ENCODE assay signal across 28 cellular contexts in the genomic region with DNA sequence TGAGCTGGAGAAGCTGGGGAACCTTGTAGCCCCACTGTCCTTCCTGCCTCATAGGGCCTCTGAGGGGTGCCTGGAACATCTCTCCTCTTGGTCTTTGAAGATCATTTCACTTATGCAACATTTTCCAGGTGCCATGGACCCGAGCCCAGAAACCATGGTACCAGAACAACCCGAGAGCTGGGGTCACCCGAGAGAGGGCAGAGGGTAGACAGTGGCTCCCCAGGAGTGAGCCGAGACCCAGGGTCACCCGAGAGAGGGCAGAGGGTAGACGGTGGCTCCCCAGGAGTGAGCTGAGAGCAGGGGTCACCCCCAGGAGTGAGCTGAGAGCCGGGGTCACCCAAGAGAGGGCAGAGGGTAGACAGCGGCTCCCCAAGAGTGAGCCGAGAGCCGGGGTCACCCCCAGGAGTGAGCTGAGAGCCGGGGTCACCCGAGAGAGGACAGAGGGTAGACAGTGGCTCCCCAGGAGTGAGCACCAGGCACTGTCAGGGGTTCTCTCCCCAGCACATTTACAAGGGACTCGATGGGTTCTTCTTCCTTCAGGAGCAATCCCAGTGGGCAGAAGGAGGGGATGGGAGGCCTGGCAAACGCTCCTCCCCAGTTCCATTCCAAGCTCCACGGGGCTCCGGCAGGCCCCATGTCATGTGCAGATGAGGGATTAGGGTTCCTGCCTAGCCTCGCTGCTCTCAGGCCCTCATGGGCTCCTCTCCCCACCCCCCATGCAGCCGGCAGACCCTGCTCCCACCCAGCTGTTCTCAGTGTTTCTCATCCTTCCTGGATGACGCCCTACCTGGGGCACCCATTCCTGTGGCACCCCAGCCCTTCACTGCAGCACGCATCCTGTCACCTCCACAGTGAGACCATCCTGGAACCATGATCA.
DNase-seq lines count a peak whose midpoint lies in the region; ATAC-seq and TF ChIP-seq lines count a peak whose summit lies in the region.
"Had no signal": no experiment of that assay in that cellular context is flagged by ENCODE, and none has a peak within 500 bp of the region (broad histone marks: within the 10 kb centered on the region; RNA-seq: fewer than 3 reads in every experiment).

No MANE protein-coding gene starts in this region.

- peaks cover 12% of the 10 kb centered on the region for H3K36me3 Mint-ChIP-seq in activated naive CD8-positive, alpha-beta T cell
- no peaks in the 10 kb centered on the region for H3K36me3 Mint-ChIP-seq in activated naive CD8-positive, alpha-beta T cell treated with anti-CD3 and anti-CD28 coated beads, Interleukin-2, amount 50 U/mL, for 24 hours (ENCODE audit: low read depth)
- no peaks in the 10 kb centered on the region for H3K36me3 Mint-ChIP-seq in WTC11

- H3K27ac Mint-ChIP-seq in activated naive CD8-positive, alpha-beta T cell: peak overlapping the region; percentile 3
- H3K27ac Mint-ChIP-seq in activated naive CD8-positive, alpha-beta T cell treated with anti-CD3 and anti-CD28 coated beads, Interleukin-2, amount 50 U/mL, for 24 hours: no peak overlapping the region
- no peak overlapping the region for H3K27ac Mint-ChIP-seq in WTC11
- H3K27ac Mint-ChIP-seq: activated T-cell treated with anti-CD3 and anti-CD28 coated beads, Interleukin-2, amount 50 U/mL, for 72 hours; nephron had no signal

- WGBS in upper lobe of left lung, 2 donors: 69 to 74% methylated on average over 16 to 20 of the region's 20 CpGs
- WGBS in testis, 2 donors: 84 to 86% methylated on average over 19 to 20 of the region's 20 CpGs

- TF ChIP-seq CTCF in WTC11 (IDR thresholded peaks at IDR 0.05) (no peak), upper lobe of left lung (IDR thresholded peaks at IDR 0.05) (no peak), testis (IDR thresholded peaks at IDR 0.05) (no peak)

- H3K27ac ChIP-seq in upper lobe of left lung: no peak overlapping the region
- no peak overlapping the region for H3K27ac ChIP-seq in testis
- H3K27ac ChIP-seq: gastrocnemius medialis, ovary, SJSA1, transverse colon had no signal

- H3K4me1 ChIP-seq in upper lobe of left lung (no peaks in the 10 kb centered on the region), testis (peaks cover 7% of the 10 kb centered on the region)
- H3K4me1 ChIP-seq: gastrocnemius medialis, transverse colon had no signal

- POLR2A ChIA-PET in WTC11 (lab: Charles Lee): no interaction called here

- H3K9me3 ChIP-seq in upper lobe of left lung: no peaks in the 10 kb centered on the region
- H3K9me3 ChIP-seq in testis: no peaks in the 10 kb centered on the region
- H3K9me3 ChIP-seq: gastrocnemius medialis, HAP-1, ovary, SJSA1, transverse colon had no signal

- intact Hi-C loops in testis (cut with DNase I; ENCODE audit: low total_unique reads): no loop called here

- H3K27me3 ChIP-seq in upper lobe of left lung (no peaks in the 10 kb centered on the region), testis (no peaks in the 10 kb centered on the region)
- H3K27me3 ChIP-seq: ovary had no signal

- H3K4me1 Mint-ChIP-seq in activated naive CD8-positive, alpha-beta T cell (ENCODE audit: low read depth): peaks cover 47% of the 10 kb centered on the region
- H3K4me1 Mint-ChIP-seq in activated naive CD8-positive, alpha-beta T cell treated with anti-CD3 and anti-CD28 coated beads, Interleukin-2, amount 50 U/mL, for 24 hours: peaks cover 39% of the 10 kb centered on the region
- peaks cover 5% of the 10 kb centered on the region for H3K4me1 Mint-ChIP-seq in WTC11
- H3K4me1 Mint-ChIP-seq: nephron had no signal

- TF ChIP-seq POLR2A in upper lobe of left lung (IDR thresholded peaks at IDR 0.05) (no peak), testis (IDR thresholded peaks at IDR 0.05) (no peak)

- peak overlapping the region; percentile 46 for H3K4me3 Mint-ChIP-seq in activated naive CD8-positive, alpha-beta T cell
- no peak overlapping the region for H3K4me3 Mint-ChIP-seq in activated naive CD8-positive, alpha-beta T cell treated with anti-CD3 and anti-CD28 coated beads, Interleukin-2, amount 50 U/mL, for 24 hours
- H3K4me3 Mint-ChIP-seq in WTC11: no peak overlapping the region
- H3K4me3 Mint-ChIP-seq: activated CD4-positive, alpha-beta T cell treated with anti-CD3 and anti-CD28 coated beads for 36 hours; nephron had no signal

- CTCF ChIA-PET in WTC11 (lab: Charles Lee): interaction anchor here (1.0 to 1.5 kb wide), 2 partner anchors 82 kb away, joined by 4 to 8 read pairs; no protein-coding TSS in a partner anchor

- ATAC-seq in activated naive CD8-positive, alpha-beta T cell treated with anti-CD3 and anti-CD28 coated beads, Interleukin-2, amount 50 U/mL, for 24 hours: no peak
- ATAC-seq in WTC11 (peak; percentile 60), upper lobe of left lung (ENCODE audit: low FRiP score in 2 of 2) (peak; percentile 11 to 50)
- ATAC-seq: activated CD4-positive, alpha-beta T cell treated with anti-CD3 and anti-CD28 coated beads for 36 hours; gastrocnemius medialis; Panc1 had no signal

- no peak for DNase-seq in activated naive CD8-positive, alpha-beta T cell treated with anti-CD3 and anti-CD28 coated beads, Interleukin-2, amount 50 U/mL, for 24 hours
- DNase-seq in WTC11 (ENCODE audit: low spot score) (no peak), mesenteric fat pad (ENCODE audit: low spot score) (peak; percentile 60), upper lobe of left lung (peak in 1 of 2 donors; percentile 10), testis (no peak), AG20443 (ENCODE audit: low spot score) (no peak), UCSD-AML1 (lab: John Stamatoyannopoulos, UW; ENCODE audit: unreplicated experiment) (no peak)
- DNase-seq: activated CD4-positive, alpha-beta T cell treated with anti-CD3 and anti-CD28 coated beads for 36 hours; activated naive CD4-positive, alpha-beta T cell treated with Interleukin-2 at 50 U/mL for 16 hours; activated T-cell treated with anti-CD3 and anti-CD28 coated beads, Interleukin-2, amount 50 U/mL, for 72 hours; anterior cingulate cortex; Calu3; dermis blood vessel endothelial cell; DND-41; gastrocnemius medialis; mesenchymal stem cell; NCI-H1105 treated with DMSO at 0.1 percent for 48 hours; NCI-H2029; NCI-H524 treated with DMSO at 0.1 percent for 48 hours; NK-92 treated with Interleukin-12 subunit alpha and Interleukin-12 subunit beta, amount 100 ng/mL, for 24 hours; ovary; T-helper 1 cell; transverse colon had no signal

- H3K9me3 Mint-ChIP-seq in activated naive CD8-positive, alpha-beta T cell (ENCODE audit: low read depth): peaks cover 3% of the 10 kb centered on the region
- H3K9me3 Mint-ChIP-seq in activated naive CD8-positive, alpha-beta T cell treated with anti-CD3 and anti-CD28 coated beads, Interleukin-2, amount 50 U/mL, for 24 hours: no peaks in the 10 kb centered on the region
- no peaks in the 10 kb centered on the region for H3K9me3 Mint-ChIP-seq in WTC11
- H3K9me3 Mint-ChIP-seq: activated T-cell treated with anti-CD3 and anti-CD28 coated beads, Interleukin-2, amount 50 U/mL, for 72 hours; nephron had no signal

- H3K27me3 Mint-ChIP-seq in activated naive CD8-positive, alpha-beta T cell: no peaks in the 10 kb centered on the region
- H3K27me3 Mint-ChIP-seq in activated naive CD8-positive, alpha-beta T cell treated with anti-CD3 and anti-CD28 coated beads, Interleukin-2, amount 50 U/mL, for 24 hours: peaks cover 22% of the 10 kb centered on the region
- peaks cover 84% of the 10 kb centered on the region for H3K27me3 Mint-ChIP-seq in WTC11 (ENCODE audit: low read depth)
- H3K27me3 Mint-ChIP-seq: activated CD4-positive, alpha-beta T cell treated with anti-CD3 and anti-CD28 coated beads for 36 hours had no signal

- no peak for TF ChIP-seq EP300 in upper lobe of left lung (IDR thresholded peaks at IDR 0.05)

- H3K36me3 ChIP-seq in upper lobe of left lung: no peaks in the 10 kb centered on the region
- H3K36me3 ChIP-seq in testis (ENCODE audit: low read depth, missing control alignments): no peaks in the 10 kb centered on the region
- H3K36me3 ChIP-seq: gastrocnemius medialis, HAP-1, ovary, SJSA1, transverse colon had no signal

- H3K4me3 ChIP-seq in upper lobe of left lung: no peak overlapping the region
- H3K4me3 ChIP-seq in testis: no peak overlapping the region
- H3K4me3 ChIP-seq: gastrocnemius medialis, HAP-1, ovary, SJSA1, transverse colon had no signal

TF ChIP-seq in WTC11, 78 proteins besides CTCF, POLR2A, EP300 and RAD21:
- TF ChIP-seq MXD4 (CRISPR knock-in tag; IDR thresholded peaks at IDR 0.05; ENCODE audit: borderline replicate concordance): no peak
- no peak for TF ChIP-seq NFATC4 (CRISPR knock-in tag; IDR thresholded peaks at IDR 0.05)
- TF ChIP-seq ZNF219 (CRISPR knock-in tag; IDR thresholded peaks at IDR 0.05; ENCODE audit: borderline replicate concordance): no peak
- TF ChIP-seq GTF2I (CRISPR knock-in tag; conservative IDR thresholded peaks at IDR 0.05): no peak
- no peak for TF ChIP-seq ERG (CRISPR knock-in tag; IDR thresholded peaks at IDR 0.05)
- TF ChIP-seq, protein P1, sequence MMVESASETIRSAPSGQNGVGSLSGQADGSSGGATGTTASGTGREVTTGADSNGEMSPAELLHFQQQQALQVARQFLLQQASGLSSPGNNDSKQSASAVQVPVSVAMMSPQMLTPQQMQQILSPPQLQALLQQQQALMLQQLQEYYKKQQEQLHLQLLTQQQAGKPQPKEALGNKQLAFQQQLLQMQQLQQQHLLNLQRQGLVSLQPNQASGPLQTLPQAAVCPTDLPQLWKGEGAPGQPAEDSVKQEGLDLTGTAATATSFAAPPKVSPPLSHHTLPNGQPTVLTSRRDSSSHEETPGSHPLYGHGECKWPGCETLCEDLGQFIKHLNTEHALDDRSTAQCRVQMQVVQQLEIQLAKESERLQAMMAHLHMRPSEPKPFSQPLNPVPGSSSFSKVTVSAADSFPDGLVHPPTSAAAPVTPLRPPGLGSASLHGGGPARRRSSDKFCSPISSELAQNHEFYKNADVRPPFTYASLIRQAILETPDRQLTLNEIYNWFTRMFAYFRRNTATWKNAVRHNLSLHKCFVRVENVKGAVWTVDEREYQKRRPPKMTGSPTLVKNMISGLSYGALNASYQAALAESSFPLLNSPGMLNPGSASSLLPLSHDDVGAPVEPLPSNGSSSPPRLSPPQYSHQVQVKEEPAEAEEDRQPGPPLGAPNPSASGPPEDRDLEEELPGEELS (CRISPR knock-in tag; IDR thresholded peaks at IDR 0.05): no peak
TF ChIP-seq in WTC11: peak in this region for 0.
